In genomic region chr1:167489581-167490340, GRCh38 we compare ENCODE assay signal across 11 cellular contexts. TPM values are rescaled to one million over a fixed set of nuclear protein-coding genes. Genes with fewer than 3 reads are reported as not detected.
DNase-seq lines count a peak whose midpoint lies in the region; ATAC-seq and TF ChIP-seq lines count a peak whose summit lies in the region.
"Had no signal": no experiment of that assay in that cellular context is flagged by ENCODE, and none has a peak within 500 bp of the region (broad histone marks: within the 10 kb centered on the region; RNA-seq: fewer than 3 reads in every experiment).

No MANE protein-coding gene starts in this region.

- H3K9ac ChIP-seq in iPS-20b (ENCODE audit: low read depth, low read length): peak overlapping the region; percentile 54; the same call in 1 of the 2 replicates
- no peak overlapping the region for H3K9ac ChIP-seq in colonic mucosa (ENCODE audit: low read depth in 2 of 2, low read length in 2 of 2)

- H3K36me3 Mint-ChIP-seq in activated T-helper 1 cell treated with anti-CD3 and anti-CD28 coated beads, Interleukin-12 subunit alpha, Interleukin-12 subunit beta, Interleukin-2, Interleukin-4 antibody, amounts not matched to agents 30 ng/mL and 10 ng/mL and 1 ng/mL, durations not matched to agents 14 hours and 24 hours and 36 hours (ENCODE audit: low read depth): peaks cover 45% of the 10 kb centered on the region

- no peak for TF ChIP-seq CTCF in colonic mucosa (IDR thresholded peaks at IDR 0.05)

- peak; percentile 65 for DNase-seq in stimulated activated CD4-positive, alpha-beta T cell treated with anti-CD3 and anti-CD28 coated beads, Interleukin-1b, Interleukin-23, amount 100 ng/mL, for 48 hours
- DNase-seq in stimulated activated CD4-positive, alpha-beta T cell treated with anti-CD3 and anti-CD28 coated beads, Interleukin-2, amount 100 ng/mL, for 48 hours: no peak
- DNase-seq in activated T-helper 1 cell treated with anti-CD3 and anti-CD28 coated beads, Interleukin-12 subunit alpha, Interleukin-12 subunit beta, Interleukin-2, Interleukin-4 antibody, amounts not matched to agents 30 ng/mL and 10 ng/mL and 1 ng/mL, durations not matched to agents 14 hours and 24 hours and 36 hours (ENCODE audit: low spot score): no peak
- no peak for DNase-seq in colonic mucosa
- DNase-seq: dermis blood vessel endothelial cell, hippocampal formation, NCI-H1930 had no signal

- peak overlapping the region; percentile 16 for H3K27ac ChIP-seq in iPS-20b (ENCODE audit: low read length)
- no peak overlapping the region for H3K27ac ChIP-seq in colonic mucosa

- H3K27ac Mint-ChIP-seq in activated T-helper 1 cell treated with anti-CD3 and anti-CD28 coated beads, Interleukin-12 subunit alpha, Interleukin-12 subunit beta, Interleukin-2, Interleukin-4 antibody, amounts not matched to agents 30 ng/mL and 10 ng/mL and 1 ng/mL, durations not matched to agents 14 hours and 24 hours and 36 hours: peak overlapping the region; percentile 86

- H3K4me1 Mint-ChIP-seq in activated T-helper 1 cell treated with anti-CD3 and anti-CD28 coated beads, Interleukin-12 subunit alpha, Interleukin-12 subunit beta, Interleukin-2, Interleukin-4 antibody, amounts not matched to agents 30 ng/mL and 10 ng/mL and 1 ng/mL, durations not matched to agents 14 hours and 24 hours and 36 hours (ENCODE audit: low read depth): peaks cover 92% of the 10 kb centered on the region

- H3K4me1 ChIP-seq in iPS-20b (ENCODE audit: insufficient read depth, low read length): peaks cover 31% of the 10 kb centered on the region
- H3K4me1 ChIP-seq in colonic mucosa: no peaks in the 10 kb centered on the region

- H3K27me3 Mint-ChIP-seq in activated T-helper 1 cell treated with anti-CD3 and anti-CD28 coated beads, Interleukin-12 subunit alpha, Interleukin-12 subunit beta, Interleukin-2, Interleukin-4 antibody, amounts not matched to agents 30 ng/mL and 10 ng/mL and 1 ng/mL, durations not matched to agents 14 hours and 24 hours and 36 hours (ENCODE audit: insufficient read depth): no peaks in the 10 kb centered on the region

- ATAC-seq in HG03520 (IDR thresholded peaks at IDR 0.05; ENCODE audit: unreplicated experiment) (no peak), HG03045 (IDR thresholded peaks at IDR 0.05; ENCODE audit: unreplicated experiment) (no peak), GM18868 (IDR thresholded peaks at IDR 0.05; ENCODE audit: unreplicated experiment) (no peak)

- no peaks in the 10 kb centered on the region for H3K9me3 Mint-ChIP-seq in activated T-helper 1 cell treated with anti-CD3 and anti-CD28 coated beads, Interleukin-12 subunit alpha, Interleukin-12 subunit beta, Interleukin-2, Interleukin-4 antibody, amounts not matched to agents 30 ng/mL and 10 ng/mL and 1 ng/mL, durations not matched to agents 14 hours and 24 hours and 36 hours

- H3K4me3 ChIP-seq in iPS-20b (ENCODE audit: low read length) (peak overlapping the region; percentile 55), colonic mucosa (no peak overlapping the region)

- intact Hi-C loops in activated T-helper 1 cell treated with anti-CD3 and anti-CD28 coated beads, Interleukin-12 subunit alpha, Interleukin-12 subunit beta, Interleukin-2, Interleukin-4 antibody, amounts not matched to agents 30 ng/mL and 10 ng/mL and 1 ng/mL, durations not matched to agents 14 hours and 24 hours and 36 hours (cut with micrococcal nuclease): loop anchor here (2.0 kb wide), 1 partner anchor 13 kb away; no protein-coding TSS in a partner anchor
- intact Hi-C loops in colonic mucosa (cut with DNase I): no loop called here

- no peaks in the 10 kb centered on the region for H3K36me3 ChIP-seq in iPS-20b (ENCODE audit: insufficient read depth, low read depth, low read length)
- H3K36me3 ChIP-seq in colonic mucosa: no peaks in the 10 kb centered on the region

- no peaks in the 10 kb centered on the region for H3K9me3 ChIP-seq in iPS-20b (ENCODE audit: insufficient read depth, low read depth, low read length)
- H3K9me3 ChIP-seq in colonic mucosa: no peaks in the 10 kb centered on the region

- H3K27me3 ChIP-seq in iPS-20b (ENCODE audit: insufficient read depth, low read length) (peaks cover 12% of the 10 kb centered on the region; the same call in 1 of the 2 replicates), colonic mucosa (no peaks in the 10 kb centered on the region)

- peak overlapping the region; percentile 51 for H3K4me3 Mint-ChIP-seq in activated T-helper 1 cell treated with anti-CD3 and anti-CD28 coated beads, Interleukin-12 subunit alpha, Interleukin-12 subunit beta, Interleukin-2, Interleukin-4 antibody, amounts not matched to agents 30 ng/mL and 10 ng/mL and 1 ng/mL, durations not matched to agents 14 hours and 24 hours and 36 hours

RNA-seq across cellular contexts. Expression of gene CD247, which starts 28.6 kb away (rescaled TPM):
- total RNA-seq in activated T-helper 1 cell treated with anti-CD3 and anti-CD28 coated beads, Interleukin-12 subunit alpha, Interleukin-12 subunit beta, Interleukin-2, Interleukin-4 antibody, amounts not matched to agents 30 ng/mL and 10 ng/mL and 1 ng/mL, durations not matched to agents 14 hours and 24 hours and 36 hours: 237 and 238 TPM in 2 replicates
- total RNA-seq in colonic mucosa: 1 to 10 TPM; 2.6 to 4.9 TPM
- total RNA-seq: dermis blood vessel endothelial cell had no signal

Comparison
In these comparisons a context has a peak if more than half of its experiments do, and no peak if none do; other contexts are left out.
1. RNA of gene CD247, which starts 28.6 kb away (total RNA-seq): 237 to 238 TPM in activated T-helper 1 cell treated with anti-CD3 and anti-CD28 coated beads, Interleukin-12 subunit alpha, Interleukin-12 subunit beta, Interleukin-2, Interleukin-4 antibody, amounts not matched to agents 30 ng/mL and 10 ng/mL and 1 ng/mL, durations not matched to agents 14 hours and 24 hours and 36 hours; 2.6 to 4.9 TPM in colonic mucosa; every median in the first group is over 10 times any median in the second.